In genomic region chr4:7158991-7159390, GRCh38 we compare ENCODE assay signal across 15 cellular contexts. TPM values are rescaled to one million over a fixed set of nuclear protein-coding genes. Genes with fewer than 3 reads are reported as not detected.
DNase-seq lines count a peak whose midpoint lies in the region; ATAC-seq and TF ChIP-seq lines count a peak whose summit lies in the region.
"Had no signal": no experiment of that assay in that cellular context is flagged by ENCODE, and none has a peak within 500 bp of the region (broad histone marks: within the 10 kb centered on the region; RNA-seq: fewer than 3 reads in every experiment).

No MANE protein-coding gene starts in this region.

- ATAC-seq in activated naive CD8-positive, alpha-beta T cell treated with anti-CD3 and anti-CD28 coated beads, Interleukin-2, amount 10 ng/mL, durations not matched to agents 7 days and 5 days (ENCODE audit: low read depth), result no peak
- ATAC-seq in activated naive CD8-positive, alpha-beta T cell treated with anti-CD3 and anti-CD28 coated beads, Interleukin-2, amount 50 U/mL, for 24 hours, result no peak
- no peak for ATAC-seq in HG03135 (IDR thresholded peaks at IDR 0.05; ENCODE audit: unreplicated experiment)

- no peaks in the 10 kb centered on the region for H3K9me3 Mint-ChIP-seq in activated naive CD8-positive, alpha-beta T cell treated with anti-CD3 and anti-CD28 coated beads, Interleukin-2, amount 10 ng/mL, durations not matched to agents 7 days and 5 days
- no peaks in the 10 kb centered on the region for H3K9me3 Mint-ChIP-seq in activated naive CD8-positive, alpha-beta T cell treated with anti-CD3 and anti-CD28 coated beads, Interleukin-2, amount 50 U/mL, for 24 hours
- no peaks in the 10 kb centered on the region for H3K9me3 Mint-ChIP-seq in chondrocyte (ENCODE audit: low read depth)
- H3K9me3 Mint-ChIP-seq in nephron, result no peaks in the 10 kb centered on the region

- peak; percentile 4 for DNase-seq in activated naive CD8-positive, alpha-beta T cell treated with anti-CD3 and anti-CD28 coated beads, Interleukin-2, amount 10 ng/mL, durations not matched to agents 7 days and 5 days
- DNase-seq in activated naive CD8-positive, alpha-beta T cell treated with anti-CD3 and anti-CD28 coated beads, Interleukin-2, amount 50 U/mL, for 24 hours, result no peak
- DNase-seq in chondrocyte (ENCODE audit: low spot score) (peak; percentile 58), ureter (ENCODE audit: low spot score) (peak; percentile 37), RPMI8226 (no peak)
- DNase-seq: C1 segment of cervical spinal cord, GF-D8, GM23248, NCI-H1417, NCI-H1930, NCI-H2171, NCI-H446, NCI-H69 had no signal

- H3K4me3 Mint-ChIP-seq in activated naive CD8-positive, alpha-beta T cell treated with anti-CD3 and anti-CD28 coated beads, Interleukin-2, amount 10 ng/mL, durations not matched to agents 7 days and 5 days, result no peak overlapping the region
- H3K4me3 Mint-ChIP-seq in activated naive CD8-positive, alpha-beta T cell treated with anti-CD3 and anti-CD28 coated beads, Interleukin-2, amount 50 U/mL, for 24 hours, result no peak overlapping the region
- H3K4me3 Mint-ChIP-seq in chondrocyte (ENCODE audit: unreplicated experiment) (no peak overlapping the region), nephron (no peak overlapping the region)

- no peak for TF ChIP-seq CTCF in chondrocyte (IDR thresholded peaks at IDR 0.05)
- no peak for TF ChIP-seq CTCF in nephron (IDR thresholded peaks at IDR 0.05; ENCODE audit: unreplicated experiment in 3 of 3)

- POLR2A ChIA-PET in activated naive CD8-positive, alpha-beta T cell treated with anti-CD3 and anti-CD28 coated beads, Interleukin-2, amount 10 ng/mL, durations not matched to agents 7 days and 5 days (lab: Charles Lee), result no interaction called here

- peaks cover 3% of the 10 kb centered on the region for H3K4me1 Mint-ChIP-seq in activated naive CD8-positive, alpha-beta T cell treated with anti-CD3 and anti-CD28 coated beads, Interleukin-2, amount 10 ng/mL, durations not matched to agents 7 days and 5 days
- H3K4me1 Mint-ChIP-seq in activated naive CD8-positive, alpha-beta T cell treated with anti-CD3 and anti-CD28 coated beads, Interleukin-2, amount 50 U/mL, for 24 hours, result no peaks in the 10 kb centered on the region
- H3K4me1 Mint-ChIP-seq in chondrocyte (ENCODE audit: low read depth) (peaks cover 40% of the 10 kb centered on the region), nephron (peaks cover 71% of the 10 kb centered on the region)

- no peaks in the 10 kb centered on the region for H3K36me3 Mint-ChIP-seq in activated naive CD8-positive, alpha-beta T cell treated with anti-CD3 and anti-CD28 coated beads, Interleukin-2, amount 10 ng/mL, durations not matched to agents 7 days and 5 days
- no peaks in the 10 kb centered on the region for H3K36me3 Mint-ChIP-seq in activated naive CD8-positive, alpha-beta T cell treated with anti-CD3 and anti-CD28 coated beads, Interleukin-2, amount 50 U/mL, for 24 hours (ENCODE audit: low read depth)
- H3K36me3 Mint-ChIP-seq in chondrocyte (ENCODE audit: low read depth), result no peaks in the 10 kb centered on the region
- no peaks in the 10 kb centered on the region for H3K36me3 Mint-ChIP-seq in nephron (ENCODE audit: low read depth)

- peaks cover 38% of the 10 kb centered on the region for H3K27me3 Mint-ChIP-seq in activated naive CD8-positive, alpha-beta T cell treated with anti-CD3 and anti-CD28 coated beads, Interleukin-2, amount 10 ng/mL, durations not matched to agents 7 days and 5 days
- H3K27me3 Mint-ChIP-seq in activated naive CD8-positive, alpha-beta T cell treated with anti-CD3 and anti-CD28 coated beads, Interleukin-2, amount 50 U/mL, for 24 hours, result peaks cover 17% of the 10 kb centered on the region
- H3K27me3 Mint-ChIP-seq in chondrocyte (ENCODE audit: low read depth) (peaks cover 42% of the 10 kb centered on the region), nephron (ENCODE audit: low read depth) (peaks cover 3% of the 10 kb centered on the region)

- no peak overlapping the region for H3K27ac Mint-ChIP-seq in activated naive CD8-positive, alpha-beta T cell treated with anti-CD3 and anti-CD28 coated beads, Interleukin-2, amount 10 ng/mL, durations not matched to agents 7 days and 5 days
- H3K27ac Mint-ChIP-seq in activated naive CD8-positive, alpha-beta T cell treated with anti-CD3 and anti-CD28 coated beads, Interleukin-2, amount 50 U/mL, for 24 hours, result no peak overlapping the region
- H3K27ac Mint-ChIP-seq in chondrocyte (ENCODE audit: unreplicated experiment), result no peak overlapping the region
- H3K27ac Mint-ChIP-seq in nephron, result peak overlapping the region; percentile 55 to 89 (median 81)

RNA-seq across cellular contexts. Expression of gene SORCS2, which starts 33.3 kb away (rescaled TPM):
- not detected for total RNA-seq in activated naive CD8-positive, alpha-beta T cell treated with anti-CD3 and anti-CD28 coated beads, Interleukin-2, amount 10 ng/mL, durations not matched to agents 7 days and 5 days
- 9.4 to 21.7 TPM (median 10.9 TPM) in 3 replicates for total RNA-seq in chondrocyte
- 2.8 TPM for total RNA-seq in ureter

Comparison
In these comparisons a context has a peak if more than half of its experiments do, and no peak if none do; other contexts are left out.
1. DNase-seq: peak in activated naive CD8-positive, alpha-beta T cell treated with anti-CD3 and anti-CD28 coated beads, Interleukin-2, amount 10 ng/mL, durations not matched to agents 7 days and 5 days (single experiment), chondrocyte (single experiment) and ureter (single experiment); none in activated naive CD8-positive, alpha-beta T cell treated with anti-CD3 and anti-CD28 coated beads, Interleukin-2, amount 50 U/mL, for 24 hours (single experiment) and RPMI8226 (single experiment).
2. H3K27ac Mint-ChIP-seq: peak in nephron (3 of 3); none in activated naive CD8-positive, alpha-beta T cell treated with anti-CD3 and anti-CD28 coated beads, Interleukin-2, amount 10 ng/mL, durations not matched to agents 7 days and 5 days (single experiment), activated naive CD8-positive, alpha-beta T cell treated with anti-CD3 and anti-CD28 coated beads, Interleukin-2, amount 50 U/mL, for 24 hours (single experiment) and chondrocyte (single experiment).